In genomic region chr3:174812172-174812862, GRCh38 we compare ENCODE assay signal across 23 cellular contexts. TPM values are rescaled to one million over a fixed set of nuclear protein-coding genes. Genes with fewer than 3 reads are reported as not detected.
"Had no signal": no experiment of that assay in that cellular context is flagged by ENCODE, and none has a peak within 500 bp of the region (broad histone marks: within the 10 kb centered on the region; RNA-seq: fewer than 3 reads in every experiment).

No MANE protein-coding gene starts in this region.

- H3K27me3 ChIP-seq: gastroesophageal sphincter, heart left ventricle, hepatocyte, neural progenitor cell, suprapubic skin, transverse colon, upper lobe of right lung, uterus had no signal

- H3K4me3 ChIP-seq: coronary artery, gastroesophageal sphincter, heart left ventricle, hepatocyte, neural progenitor cell, smooth muscle cell, suprapubic skin, transverse colon, upper lobe of right lung, uterus had no signal

- H3K4me2 ChIP-seq: hepatocyte, neural progenitor cell, smooth muscle cell had no signal

- DNase-seq: dermis blood vessel endothelial cell; effector memory CD4-positive, alpha-beta T cell; heart left ventricle; kidney; mesendoderm; midbrain; naive thymus-derived CD4-positive, alpha-beta T cell; stimulated activated CD4-positive, alpha-beta T cell treated with anti-CD3 and anti-CD28 coated beads, Interleukin-12 subunit alpha, Interleukin-12 subunit beta, amount 100 ng/mL, for 4 hours; stimulated activated CD4-positive, alpha-beta T cell treated with anti-CD3 and anti-CD28 coated beads, Interleukin-1b, Interleukin-23, amount 100 ng/mL, for 48 hours; stimulated activated CD4-positive, alpha-beta T cell treated with anti-CD3 and anti-CD28 coated beads, Interleukin-4, amount 100 ng/mL, for 1 hour; stimulated activated CD8-positive, alpha-beta memory T cell treated with anti-CD3 and anti-CD28 coated beads, Interleukin-4, amount 100 ng/mL, for 48 hours; stimulated activated naive CD4-positive, alpha-beta T cell; stimulated activated naive CD8-positive, alpha-beta T cell treated with anti-CD3 and anti-CD28 coated beads, Interleukin-15, amount 100 ng/mL, for 72 hours; transverse colon; upper lobe of right lung; uterus had no signal

- H3K27ac ChIP-seq: coronary artery, gastroesophageal sphincter, heart left ventricle, hepatocyte, neural progenitor cell, parathyroid adenoma, suprapubic skin, transverse colon, upper lobe of right lung, uterus had no signal

- H3K36me3 ChIP-seq: gastroesophageal sphincter, heart left ventricle, neural progenitor cell, suprapubic skin, transverse colon, upper lobe of right lung, uterus had no signal

- H3K9me3 ChIP-seq: gastroesophageal sphincter, heart left ventricle, suprapubic skin, transverse colon, upper lobe of right lung, uterus had no signal

- H2AFZ ChIP-seq: hepatocyte, neural progenitor cell, parathyroid adenoma had no signal

- H3K79me2 ChIP-seq: hepatocyte, parathyroid adenoma had no signal

- H3K4me1 ChIP-seq: gastroesophageal sphincter, heart left ventricle, neural progenitor cell, parathyroid adenoma, suprapubic skin, upper lobe of right lung, uterus had no signal

RNA-seq across cellular contexts. Expression of gene NAALADL2, which starts 46.8 kb away (rescaled TPM):
- polyA plus RNA-seq: naive thymus-derived CD4-positive, alpha-beta T cell had no signal
